ENCODE assay signal across 1 cellular context in the genomic region with DNA sequence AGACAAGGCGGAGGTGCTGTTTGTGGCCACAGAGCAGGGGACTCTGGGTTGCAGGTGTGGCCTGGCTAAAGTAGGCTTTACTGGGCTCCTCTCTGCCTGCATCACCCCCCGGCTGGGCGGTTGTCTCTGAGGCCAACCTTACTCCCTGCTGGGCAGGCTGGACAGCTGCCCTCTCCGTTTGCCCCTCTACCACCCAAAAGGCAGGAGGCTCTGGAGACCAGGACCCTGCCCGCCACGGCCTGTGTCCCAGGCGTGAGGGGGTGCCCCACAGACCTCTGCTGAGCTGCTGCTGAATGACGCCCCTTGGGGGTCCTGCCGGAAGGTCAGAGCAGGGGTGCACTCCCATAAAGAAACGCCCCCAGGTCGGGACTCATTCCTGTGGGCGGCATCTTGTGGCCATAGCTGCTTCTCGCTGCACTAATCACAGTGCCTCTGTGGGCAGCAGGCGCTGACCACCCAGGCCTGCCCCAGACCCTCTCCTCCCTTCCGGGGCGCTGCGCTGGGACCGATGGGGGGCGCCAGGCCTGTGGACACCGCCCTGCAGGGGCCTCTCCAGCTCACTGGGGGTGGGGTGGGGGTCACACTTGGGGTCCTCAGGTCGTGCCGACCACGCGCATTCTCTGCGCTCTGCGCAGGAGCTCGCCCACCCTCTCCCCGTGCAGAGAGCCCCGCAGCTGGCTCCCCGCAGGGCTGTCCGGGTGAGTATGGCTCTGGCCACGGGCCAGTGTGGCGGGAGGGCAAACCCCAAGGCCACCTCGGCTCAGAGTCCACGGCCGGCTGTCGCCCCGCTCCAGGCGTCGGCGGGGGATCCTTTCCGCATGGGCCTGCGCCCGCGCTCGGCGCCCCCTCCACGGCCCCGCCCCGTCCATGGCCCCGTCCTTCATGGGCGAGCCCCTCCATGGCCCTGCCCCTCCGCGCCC.
TF ChIP-seq lines count a peak whose summit lies in the region.

No MANE protein-coding gene starts in this region.

TF ChIP-seq in WTC11, 78 proteins besides CTCF, POLR2A, EP300 and RAD21 (continued from another document):
- TF ChIP-seq, protein P1, sequence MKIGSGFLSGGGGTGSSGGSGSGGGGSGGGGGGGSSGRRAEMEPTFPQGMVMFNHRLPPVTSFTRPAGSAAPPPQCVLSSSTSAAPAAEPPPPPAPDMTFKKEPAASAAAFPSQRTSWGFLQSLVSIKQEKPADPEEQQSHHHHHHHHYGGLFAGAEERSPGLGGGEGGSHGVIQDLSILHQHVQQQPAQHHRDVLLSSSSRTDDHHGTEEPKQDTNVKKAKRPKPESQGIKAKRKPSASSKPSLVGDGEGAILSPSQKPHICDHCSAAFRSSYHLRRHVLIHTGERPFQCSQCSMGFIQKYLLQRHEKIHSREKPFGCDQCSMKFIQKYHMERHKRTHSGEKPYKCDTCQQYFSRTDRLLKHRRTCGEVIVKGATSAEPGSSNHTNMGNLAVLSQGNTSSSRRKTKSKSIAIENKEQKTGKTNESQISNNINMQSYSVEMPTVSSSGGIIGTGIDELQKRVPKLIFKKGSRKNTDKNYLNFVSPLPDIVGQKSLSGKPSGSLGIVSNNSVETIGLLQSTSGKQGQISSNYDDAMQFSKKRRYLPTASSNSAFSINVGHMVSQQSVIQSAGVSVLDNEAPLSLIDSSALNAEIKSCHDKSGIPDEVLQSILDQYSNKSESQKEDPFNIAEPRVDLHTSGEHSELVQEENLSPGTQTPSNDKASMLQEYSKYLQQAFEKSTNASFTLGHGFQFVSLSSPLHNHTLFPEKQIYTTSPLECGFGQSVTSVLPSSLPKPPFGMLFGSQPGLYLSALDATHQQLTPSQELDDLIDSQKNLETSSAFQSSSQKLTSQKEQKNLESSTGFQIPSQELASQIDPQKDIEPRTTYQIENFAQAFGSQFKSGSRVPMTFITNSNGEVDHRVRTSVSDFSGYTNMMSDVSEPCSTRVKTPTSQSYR (CRISPR knock-in tag; IDR thresholded peaks at IDR 0.05), result 0 out of 2 replicates have a peak, but pooled peaks have one; percentile 1
- TF ChIP-seq, protein P2, sequence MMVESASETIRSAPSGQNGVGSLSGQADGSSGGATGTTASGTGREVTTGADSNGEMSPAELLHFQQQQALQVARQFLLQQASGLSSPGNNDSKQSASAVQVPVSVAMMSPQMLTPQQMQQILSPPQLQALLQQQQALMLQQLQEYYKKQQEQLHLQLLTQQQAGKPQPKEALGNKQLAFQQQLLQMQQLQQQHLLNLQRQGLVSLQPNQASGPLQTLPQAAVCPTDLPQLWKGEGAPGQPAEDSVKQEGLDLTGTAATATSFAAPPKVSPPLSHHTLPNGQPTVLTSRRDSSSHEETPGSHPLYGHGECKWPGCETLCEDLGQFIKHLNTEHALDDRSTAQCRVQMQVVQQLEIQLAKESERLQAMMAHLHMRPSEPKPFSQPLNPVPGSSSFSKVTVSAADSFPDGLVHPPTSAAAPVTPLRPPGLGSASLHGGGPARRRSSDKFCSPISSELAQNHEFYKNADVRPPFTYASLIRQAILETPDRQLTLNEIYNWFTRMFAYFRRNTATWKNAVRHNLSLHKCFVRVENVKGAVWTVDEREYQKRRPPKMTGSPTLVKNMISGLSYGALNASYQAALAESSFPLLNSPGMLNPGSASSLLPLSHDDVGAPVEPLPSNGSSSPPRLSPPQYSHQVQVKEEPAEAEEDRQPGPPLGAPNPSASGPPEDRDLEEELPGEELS (CRISPR knock-in tag; IDR thresholded peaks at IDR 0.05), result peak; percentile 52; the same call in 1 of the 2 replicates
- TF ChIP-seq, protein P3, sequence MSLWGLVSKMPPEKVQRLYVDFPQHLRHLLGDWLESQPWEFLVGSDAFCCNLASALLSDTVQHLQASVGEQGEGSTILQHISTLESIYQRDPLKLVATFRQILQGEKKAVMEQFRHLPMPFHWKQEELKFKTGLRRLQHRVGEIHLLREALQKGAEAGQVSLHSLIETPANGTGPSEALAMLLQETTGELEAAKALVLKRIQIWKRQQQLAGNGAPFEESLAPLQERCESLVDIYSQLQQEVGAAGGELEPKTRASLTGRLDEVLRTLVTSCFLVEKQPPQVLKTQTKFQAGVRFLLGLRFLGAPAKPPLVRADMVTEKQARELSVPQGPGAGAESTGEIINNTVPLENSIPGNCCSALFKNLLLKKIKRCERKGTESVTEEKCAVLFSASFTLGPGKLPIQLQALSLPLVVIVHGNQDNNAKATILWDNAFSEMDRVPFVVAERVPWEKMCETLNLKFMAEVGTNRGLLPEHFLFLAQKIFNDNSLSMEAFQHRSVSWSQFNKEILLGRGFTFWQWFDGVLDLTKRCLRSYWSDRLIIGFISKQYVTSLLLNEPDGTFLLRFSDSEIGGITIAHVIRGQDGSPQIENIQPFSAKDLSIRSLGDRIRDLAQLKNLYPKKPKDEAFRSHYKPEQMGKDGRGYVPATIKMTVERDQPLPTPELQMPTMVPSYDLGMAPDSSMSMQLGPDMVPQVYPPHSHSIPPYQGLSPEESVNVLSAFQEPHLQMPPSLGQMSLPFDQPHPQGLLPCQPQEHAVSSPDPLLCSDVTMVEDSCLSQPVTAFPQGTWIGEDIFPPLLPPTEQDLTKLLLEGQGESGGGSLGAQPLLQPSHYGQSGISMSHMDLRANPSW (CRISPR knock-in tag; conservative IDR thresholded peaks at IDR 0.05; ENCODE audit: low read depth), result no peak
- TF ChIP-seq, protein P4, sequence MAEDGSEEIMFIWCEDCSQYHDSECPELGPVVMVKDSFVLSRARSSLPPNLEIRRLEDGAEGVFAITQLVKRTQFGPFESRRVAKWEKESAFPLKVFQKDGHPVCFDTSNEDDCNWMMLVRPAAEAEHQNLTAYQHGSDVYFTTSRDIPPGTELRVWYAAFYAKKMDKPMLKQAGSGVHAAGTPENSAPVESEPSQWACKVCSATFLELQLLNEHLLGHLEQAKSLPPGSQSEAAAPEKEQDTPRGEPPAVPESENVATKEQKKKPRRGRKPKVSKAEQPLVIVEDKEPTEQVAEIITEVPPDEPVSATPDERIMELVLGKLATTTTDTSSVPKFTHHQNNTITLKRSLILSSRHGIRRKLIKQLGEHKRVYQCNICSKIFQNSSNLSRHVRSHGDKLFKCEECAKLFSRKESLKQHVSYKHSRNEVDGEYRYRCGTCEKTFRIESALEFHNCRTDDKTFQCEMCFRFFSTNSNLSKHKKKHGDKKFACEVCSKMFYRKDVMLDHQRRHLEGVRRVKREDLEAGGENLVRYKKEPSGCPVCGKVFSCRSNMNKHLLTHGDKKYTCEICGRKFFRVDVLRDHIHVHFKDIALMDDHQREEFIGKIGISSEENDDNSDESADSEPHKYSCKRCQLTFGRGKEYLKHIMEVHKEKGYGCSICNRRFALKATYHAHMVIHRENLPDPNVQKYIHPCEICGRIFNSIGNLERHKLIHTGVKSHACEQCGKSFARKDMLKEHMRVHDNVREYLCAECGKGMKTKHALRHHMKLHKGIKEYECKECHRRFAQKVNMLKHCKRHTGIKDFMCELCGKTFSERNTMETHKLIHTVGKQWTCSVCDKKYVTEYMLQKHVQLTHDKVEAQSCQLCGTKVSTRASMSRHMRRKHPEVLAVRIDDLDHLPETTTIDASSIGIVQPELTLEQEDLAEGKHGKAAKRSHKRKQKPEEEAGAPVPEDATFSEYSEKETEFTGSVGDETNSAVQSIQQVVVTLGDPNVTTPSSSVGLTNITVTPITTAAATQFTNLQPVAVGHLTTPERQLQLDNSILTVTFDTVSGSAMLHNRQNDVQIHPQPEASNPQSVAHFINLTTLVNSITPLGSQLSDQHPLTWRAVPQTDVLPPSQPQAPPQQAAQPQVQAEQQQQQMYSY (CRISPR knock-in tag; IDR thresholded peaks at IDR 0.05), result no peak
